Comparison of ENCODE assay signal across 8 cellular contexts in genomic region chr5:179818746-179819295, GRCh38. TPM values are rescaled to one million over a fixed set of nuclear protein-coding genes. Genes with fewer than 3 reads are reported as not detected.
DNase-seq lines count a peak whose midpoint lies in the region; ATAC-seq and TF ChIP-seq lines count a peak whose summit lies in the region.

No MANE protein-coding gene starts in this region.

- H3K27me3 ChIP-seq in osteoblast (ENCODE audit: insufficient read depth, low read length) (no peaks in the 10 kb centered on the region), thoracic aorta (replicated peaks; ENCODE audit: insufficient read depth) (no peaks in the 10 kb centered on the region)

- TF ChIP-seq CTCF in GM20000 (IDR thresholded peaks at IDR 0.05; ENCODE audit: extremely low read depth, missing control alignments) (no peak), osteoblast (IDR thresholded peaks at IDR 0.05; ENCODE audit: extremely low read depth, low read depth, low read length) (no peak), thoracic aorta (IDR thresholded peaks at IDR 0.05) (no peak)

- H3K36me3 ChIP-seq in osteoblast (ENCODE audit: insufficient read depth, low read length) = peaks cover 12% of the 10 kb centered on the region
- H3K36me3 ChIP-seq in thoracic aorta = peaks cover 15% of the 10 kb centered on the region

- H2AFZ ChIP-seq in osteoblast (ENCODE audit: low read length) = peak overlapping the region; percentile 42

- H3K36me3 Mint-ChIP-seq in activated naive CD4-positive, alpha-beta T cell treated with anti-CD3 and anti-CD28 coated beads, Interleukin-2, amount 50 U/mL, for 72 hours = peaks cover 10 to 23% of the 10 kb centered on the region in 2 donors

- H3K27ac ChIP-seq in osteoblast (ENCODE audit: low read depth, low read length) = peak overlapping the region; percentile 86
- peak overlapping the region; percentile 100 for H3K27ac ChIP-seq in thoracic aorta

- H3K4me3 ChIP-seq in osteoblast (ENCODE audit: insufficient read depth, low read length) = peak overlapping the region; percentile 61
- H3K4me3 ChIP-seq in thoracic aorta = peak overlapping the region; percentile 99

- peaks cover 43% of the 10 kb centered on the region for H3K4me1 ChIP-seq in osteoblast (ENCODE audit: insufficient read depth, low read length)
- peaks cover 39 to 55% of the 10 kb centered on the region in 2 donors for H3K4me1 ChIP-seq in thoracic aorta (ENCODE audit: control insufficient read depth in 1 of 2, low read depth in 2 of 2)

- no peaks in the 10 kb centered on the region for H3K9me3 ChIP-seq in osteoblast (ENCODE audit: low read depth, low read length)
- H3K9me3 ChIP-seq in thoracic aorta = no peaks in the 10 kb centered on the region

- peak; percentile 73 to 85 for ATAC-seq in activated naive CD4-positive, alpha-beta T cell treated with anti-CD3 and anti-CD28 coated beads, Interleukin-2, amount 50 U/mL, for 72 hours
- ATAC-seq in thoracic aorta (ENCODE audit: insufficient number of reproducible peaks, low FRiP score, low read depth) = peak; percentile 41

- H3K79me2 ChIP-seq in osteoblast (ENCODE audit: insufficient read depth, low read length) = peaks cover 40% of the 10 kb centered on the region

- H3K27ac Mint-ChIP-seq in activated naive CD4-positive, alpha-beta T cell treated with anti-CD3 and anti-CD28 coated beads, Interleukin-2, amount 50 U/mL, for 72 hours = peak overlapping the region; percentile 81 to 92

- H3K9me3 Mint-ChIP-seq in activated naive CD4-positive, alpha-beta T cell treated with anti-CD3 and anti-CD28 coated beads, Interleukin-2, amount 50 U/mL, for 72 hours = no peaks in the 10 kb centered on the region

- peak overlapping the region; percentile 86 for H3K4me2 ChIP-seq in osteoblast (ENCODE audit: insufficient read depth, low read length)

- in situ Hi-C loops in SK-MEL-5 (cut with HindIII; ENCODE audit: low pct_unique_long_range_greater_than_20kb, low sequenced_read_pairs) = no loop called here

- H4K20me1 ChIP-seq in osteoblast (ENCODE audit: insufficient read depth, low read length) = peaks cover 26% of the 10 kb centered on the region

- DNase-seq in DMS153 (lab: John Stamatoyannopoulos, UW) (peak; percentile 57), GM20000 (ENCODE audit: low spot score) (peak; percentile 97), HPDE6-E6E7 (ENCODE audit: extremely low spot score) (peak; percentile 94), SK-MEL-5 (ENCODE audit: low read depth, low spot score) (peak; percentile 82), glomerular visceral epithelial cell (ENCODE audit: extremely low spot score) (peak; percentile 97), osteoblast (ENCODE audit: insufficient read length, low spot score, missing footprints) (peak; percentile 99), thoracic aorta (ENCODE audit: low spot score) (peak; percentile 77)
- peak; percentile 77 to 96 for DNase-seq in activated naive CD4-positive, alpha-beta T cell treated with anti-CD3 and anti-CD28 coated beads, Interleukin-2, amount 50 U/mL, for 72 hours (ENCODE audit: low spot score in 2 of 2)

RNA-seq across cellular contexts. Expression of gene SQSTM1, which starts 1.9 kb away (rescaled TPM):
- 632 and 653 TPM in 2 replicates for total RNA-seq in SK-MEL-5 (2014; rRNA removed; shearing (Covaris generic))
- 451 and 504 TPM in 2 replicates for polyA plus RNA-seq in SK-MEL-5 (2015; cell fraction: cytosol; rRNA removed)
- polyA plus RNA-seq in SK-MEL-5 (2015; cell fraction: nucleus; rRNA removed) = 572 and 584 TPM in 2 replicates
- 100 to 1,000 TPM; 120 to 163 TPM for total RNA-seq in activated naive CD4-positive, alpha-beta T cell treated with anti-CD3 and anti-CD28 coated beads, Interleukin-2, amount 50 U/mL, for 72 hours
- 826 and 992 TPM in 2 replicates for total RNA-seq in osteoblast
- 100 to 1,000 TPM; 375 to 469 TPM for total RNA-seq in thoracic aorta

RNA-seq across cellular contexts. Expression of gene MGAT4B, which starts 12.2 kb away (rescaled TPM):
- total RNA-seq in SK-MEL-5 (2014; rRNA removed; shearing (Covaris generic)) = 87.6 and 90.0 TPM in 2 replicates
- 174 and 175 TPM in 2 replicates for polyA plus RNA-seq in SK-MEL-5 (2015; cell fraction: cytosol; rRNA removed)
- 200 and 219 TPM in 2 replicates for polyA plus RNA-seq in SK-MEL-5 (2015; cell fraction: nucleus; rRNA removed)
- total RNA-seq in activated naive CD4-positive, alpha-beta T cell treated with anti-CD3 and anti-CD28 coated beads, Interleukin-2, amount 50 U/mL, for 72 hours = 10 to 100 TPM; 23.7 to 87.6 TPM
- total RNA-seq in osteoblast (90.5 and 95.9 TPM in 2 replicates), thoracic aorta (10 to 100 TPM; 66.5 to 87.7 TPM)

RNA-seq across cellular contexts. Expression of gene LTC4S, which starts 25.0 kb away (rescaled TPM):
- not detected in 2 replicates for total RNA-seq in SK-MEL-5 (2014; rRNA removed; shearing (Covaris generic))
- not detected in 2 replicates for polyA plus RNA-seq in SK-MEL-5 (2015; cell fraction: cytosol; rRNA removed)
- polyA plus RNA-seq in SK-MEL-5 (2015; cell fraction: nucleus; rRNA removed) = not detected in 2 replicates
- 1 to 10 TPM in 1 of 2 donors, under 1 TPM in 1; 0.52 to 1.1 TPM for total RNA-seq in activated naive CD4-positive, alpha-beta T cell treated with anti-CD3 and anti-CD28 coated beads, Interleukin-2, amount 50 U/mL, for 72 hours
- total RNA-seq in osteoblast = 1.4 and 1.5 TPM in 2 replicates
- total RNA-seq in thoracic aorta = 1 to 10 TPM; 4.9 to 6.6 TPM

RNA-seq across cellular contexts. Expression of gene MRNIP, which starts 39.8 kb away (rescaled TPM):
- total RNA-seq in SK-MEL-5 (2014; rRNA removed; shearing (Covaris generic)) = 6.8 and 9.7 TPM in 2 replicates
- 7.3 and 7.5 TPM in 2 replicates for polyA plus RNA-seq in SK-MEL-5 (2015; cell fraction: cytosol; rRNA removed)
- polyA plus RNA-seq in SK-MEL-5 (2015; cell fraction: nucleus; rRNA removed) = 49.5 and 85.6 TPM in 2 replicates
- total RNA-seq in activated naive CD4-positive, alpha-beta T cell treated with anti-CD3 and anti-CD28 coated beads, Interleukin-2, amount 50 U/mL, for 72 hours = 10 to 100 TPM; 15.0 to 25.1 TPM
- total RNA-seq in osteoblast (10.1 and 12.7 TPM in 2 replicates), thoracic aorta (10 to 100 TPM; 46.2 to 54.2 TPM)

Comparison
In these comparisons a context has a peak if more than half of its experiments do, and no peak if none do; other contexts are left out.
1. Peak in every context shown above with its lines: DNase-seq, ATAC-seq, H3K4me3 ChIP-seq and H3K27ac ChIP-seq.